2 cellular contexts compared by ENCODE assay signal in genomic region chr14:52949249-52949648, GRCh38.
TF ChIP-seq lines count a peak whose summit lies in the region.

No MANE protein-coding gene starts in this region.

TF ChIP-seq in SK-N-SH, 30 proteins besides CTCF, POLR2A, EP300 and RAD21 (continued from another document):
- no peak for TF ChIP-seq USF2 (IDR thresholded peaks at IDR 0.05; ENCODE audit: borderline replicate concordance, low read depth, low read length)
- no peak for TF ChIP-seq SMC3 (IDR thresholded peaks at IDR 0.05; ENCODE audit: low read depth, low read length)
- no peak for TF ChIP-seq IRF3 (IDR thresholded peaks at IDR 0.05; ENCODE audit: low read depth, low read length)
- TF ChIP-seq MEF2A (IDR thresholded peaks at IDR 0.05; ENCODE audit: borderline replicate concordance, low read depth): no peak
- no peak for TF ChIP-seq FOSL2 (IDR thresholded peaks at IDR 0.05; ENCODE audit: borderline replicate concordance, low read depth)
- no peak for TF ChIP-seq YY1 (IDR thresholded peaks at IDR 0.05; ENCODE audit: low read depth)
- no peak for TF ChIP-seq ELF1 (IDR thresholded peaks at IDR 0.05)
- no peak for TF ChIP-seq TAF1 (IDR thresholded peaks at IDR 0.05; ENCODE audit: borderline replicate concordance, low read depth, low read length)
- TF ChIP-seq, protein P1, sequence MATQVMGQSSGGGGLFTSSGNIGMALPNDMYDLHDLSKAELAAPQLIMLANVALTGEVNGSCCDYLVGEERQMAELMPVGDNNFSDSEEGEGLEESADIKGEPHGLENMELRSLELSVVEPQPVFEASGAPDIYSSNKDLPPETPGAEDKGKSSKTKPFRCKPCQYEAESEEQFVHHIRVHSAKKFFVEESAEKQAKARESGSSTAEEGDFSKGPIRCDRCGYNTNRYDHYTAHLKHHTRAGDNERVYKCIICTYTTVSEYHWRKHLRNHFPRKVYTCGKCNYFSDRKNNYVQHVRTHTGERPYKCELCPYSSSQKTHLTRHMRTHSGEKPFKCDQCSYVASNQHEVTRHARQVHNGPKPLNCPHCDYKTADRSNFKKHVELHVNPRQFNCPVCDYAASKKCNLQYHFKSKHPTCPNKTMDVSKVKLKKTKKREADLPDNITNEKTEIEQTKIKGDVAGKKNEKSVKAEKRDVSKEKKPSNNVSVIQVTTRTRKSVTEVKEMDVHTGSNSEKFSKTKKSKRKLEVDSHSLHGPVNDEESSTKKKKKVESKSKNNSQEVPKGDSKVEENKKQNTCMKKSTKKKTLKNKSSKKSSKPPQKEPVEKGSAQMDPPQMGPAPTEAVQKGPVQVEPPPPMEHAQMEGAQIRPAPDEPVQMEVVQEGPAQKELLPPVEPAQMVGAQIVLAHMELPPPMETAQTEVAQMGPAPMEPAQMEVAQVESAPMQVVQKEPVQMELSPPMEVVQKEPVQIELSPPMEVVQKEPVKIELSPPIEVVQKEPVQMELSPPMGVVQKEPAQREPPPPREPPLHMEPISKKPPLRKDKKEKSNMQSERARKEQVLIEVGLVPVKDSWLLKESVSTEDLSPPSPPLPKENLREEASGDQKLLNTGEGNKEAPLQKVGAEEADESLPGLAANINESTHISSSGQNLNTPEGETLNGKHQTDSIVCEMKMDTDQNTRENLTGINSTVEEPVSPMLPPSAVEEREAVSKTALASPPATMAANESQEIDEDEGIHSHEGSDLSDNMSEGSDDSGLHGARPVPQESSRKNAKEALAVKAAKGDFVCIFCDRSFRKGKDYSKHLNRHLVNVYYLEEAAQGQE (IDR thresholded peaks at IDR 0.05; ENCODE audit: low read depth, low read length): no peak
- TF ChIP-seq SIN3A (IDR thresholded peaks at IDR 0.05; ENCODE audit: borderline replicate concordance, low read depth, low read length): no peak
- TF ChIP-seq USF1 (IDR thresholded peaks at IDR 0.05; ENCODE audit: borderline replicate concordance, low read depth): no peak

TF ChIP-seq in SK-N-SH treated with all-trans-retinoic acid at 6 μM for 48 hours, 23 proteins besides CTCF, POLR2A, EP300 and RAD21 (continued from another document):
- TF ChIP-seq, protein P2, sequence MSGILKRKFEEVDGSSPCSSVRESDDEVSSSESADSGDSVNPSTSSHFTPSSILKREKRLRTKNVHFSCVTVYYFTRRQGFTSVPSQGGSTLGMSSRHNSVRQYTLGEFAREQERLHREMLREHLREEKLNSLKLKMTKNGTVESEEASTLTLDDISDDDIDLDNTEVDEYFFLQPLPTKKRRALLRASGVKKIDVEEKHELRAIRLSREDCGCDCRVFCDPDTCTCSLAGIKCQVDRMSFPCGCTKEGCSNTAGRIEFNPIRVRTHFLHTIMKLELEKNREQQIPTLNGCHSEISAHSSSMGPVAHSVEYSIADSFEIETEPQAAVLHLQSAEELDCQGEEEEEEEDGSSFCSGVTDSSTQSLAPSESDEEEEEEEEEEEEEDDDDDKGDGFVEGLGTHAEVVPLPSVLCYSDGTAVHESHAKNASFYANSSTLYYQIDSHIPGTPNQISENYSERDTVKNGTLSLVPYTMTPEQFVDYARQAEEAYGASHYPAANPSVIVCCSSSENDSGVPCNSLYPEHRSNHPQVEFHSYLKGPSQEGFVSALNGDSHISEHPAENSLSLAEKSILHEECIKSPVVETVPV (CRISPR knock-in tag; IDR thresholded peaks at IDR 0.05): no peak
- TF ChIP-seq ZNF565 (CRISPR knock-in tag; conservative IDR thresholded peaks at IDR 0.05; ENCODE audit: low read depth): no peak
- no peak for TF ChIP-seq GLIS3 (CRISPR knock-in tag; IDR thresholded peaks at IDR 0.05)
- TF ChIP-seq RARB (CRISPR knock-in tag; IDR thresholded peaks at IDR 0.05): no peak
- no peak for TF ChIP-seq SNAI2 (CRISPR knock-in tag; IDR thresholded peaks at IDR 0.05)
- no peak for TF ChIP-seq ZNF70 (CRISPR knock-in tag; IDR thresholded peaks at IDR 0.05)
- TF ChIP-seq ESRRG (CRISPR knock-in tag; IDR thresholded peaks at IDR 0.05): no peak
